Comparison of ENCODE assay signal across 8 cellular contexts in the genomic region with DNA sequence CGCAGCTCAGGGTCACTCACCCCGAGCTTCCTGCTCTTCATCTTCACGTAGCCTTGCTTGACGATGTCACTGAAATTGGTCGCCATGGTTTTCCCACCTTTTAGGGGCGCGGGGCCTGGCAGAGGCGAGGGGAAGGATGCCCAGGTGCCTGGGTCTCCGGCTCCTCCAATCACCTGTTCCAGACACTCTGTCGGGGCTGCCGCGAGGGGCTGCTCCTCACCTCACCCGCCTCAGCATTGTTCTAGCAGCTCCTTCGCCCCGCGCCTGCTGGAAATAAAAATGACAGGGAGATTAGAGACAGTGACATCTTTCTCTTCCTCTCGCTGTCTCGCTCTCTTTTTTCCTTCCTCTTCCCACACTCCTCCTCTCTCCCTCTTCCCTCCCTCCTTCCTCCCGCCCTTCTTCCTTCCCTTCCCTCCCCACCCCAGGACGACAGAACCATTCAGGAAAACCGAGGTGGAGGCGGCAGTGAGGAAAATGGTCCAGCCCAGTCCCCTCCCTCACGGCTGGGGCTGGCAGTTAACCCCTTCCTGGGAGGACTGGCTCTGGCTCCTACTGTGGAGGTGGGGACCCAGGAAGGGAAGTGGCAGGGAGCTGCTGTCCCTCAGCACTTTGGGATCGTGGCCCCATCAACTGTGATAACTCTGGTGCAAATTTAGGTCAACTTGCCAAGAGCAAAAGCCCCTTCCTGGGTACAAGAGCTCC. TPM values are rescaled to one million over a fixed set of nuclear protein-coding genes. Genes with fewer than 3 reads are reported as not detected.
DNase-seq lines count a peak whose midpoint lies in the region; ATAC-seq and TF ChIP-seq lines count a peak whose summit lies in the region.

No MANE protein-coding gene starts in this region.

- intact Hi-C loops in right lobe of liver (cut with DNase I), result no loop called here

- no peaks in the 10 kb centered on the region for H3K27me3 ChIP-seq in right lobe of liver

- H3K36me3 ChIP-seq in right lobe of liver (peaks cover 0 to 2% (median under 1%) of the 10 kb centered on the region in 4 donors), urinary bladder (ENCODE audit: insufficient read depth) (no peaks in the 10 kb centered on the region)

- ATAC-seq in right lobe of liver (peak; percentile 14 to 27 (median 16)), GM19452 (IDR thresholded peaks at IDR 0.05; ENCODE audit: unreplicated experiment) (no peak), GM19351 (IDR thresholded peaks at IDR 0.05; ENCODE audit: unreplicated experiment) (no peak)

- no peak for TF ChIP-seq POLR2A in right lobe of liver (IDR thresholded peaks at IDR 0.05)

- TF ChIP-seq CTCF in right lobe of liver (IDR thresholded peaks at IDR 0.05), result no peak

- H3K4me3 ChIP-seq in right lobe of liver (peak overlapping the region; percentile 36 to 45 (median 41)), urinary bladder (ENCODE audit: low read depth, low read length) (peak overlapping the region; percentile 38)

- H3K4me1 ChIP-seq in right lobe of liver (peaks cover 0 to 48% (median 13%) of the 10 kb centered on the region in 4 donors), urinary bladder (ENCODE audit: insufficient read depth) (no peaks in the 10 kb centered on the region)

- DNase-seq in AG08395 (ENCODE audit: low spot score), result peak; percentile 77
- peak; percentile 75 for DNase-seq in HuH-7 (ENCODE audit: low spot score)
- peak; percentile 48 for DNase-seq in dedifferentiated amniotic fluid mesenchymal stem cell (ENCODE audit: extremely low spot score)
- no peak for DNase-seq in right lobe of liver
- no peak for DNase-seq in LoVo (ENCODE audit: low spot score)

- 38% methylated on average over 20 of the region's 24 CpGs for WGBS in right lobe of liver (ENCODE audit: insufficient coverage, low coverage, low lambda C conversion rate, missing lambda C conversion rate)
- 15% methylated on average over 24 of the region's 24 CpGs for WGBS in urinary bladder

- no peaks in the 10 kb centered on the region for H3K9me3 ChIP-seq in right lobe of liver

- peak overlapping the region; percentile 24 to 74 (median 57) for H3K27ac ChIP-seq in right lobe of liver
- H3K27ac ChIP-seq in urinary bladder (ENCODE audit: low read depth), result no peak overlapping the region

RNA-seq across cellular contexts. Expression of gene DOK4, which starts 6.7 kb away (rescaled TPM):
- total RNA-seq in right lobe of liver (10 to 100 TPM; 20.0 to 62.1 (median 36.7) TPM), urinary bladder (11.8 TPM)
- polyA plus RNA-seq in urinary bladder, result 21.3 TPM

RNA-seq across cellular contexts. Expression of gene POLR2C, which starts 17.1 kb away (rescaled TPM):
- total RNA-seq in right lobe of liver (10 to 100 TPM; 27.7 to 70.2 (median 35.4) TPM), urinary bladder (54.9 TPM)
- polyA plus RNA-seq in urinary bladder, result 75.1 TPM

RNA-seq across cellular contexts. Expression of gene COQ9, which starts 32.3 kb away (rescaled TPM):
- total RNA-seq in right lobe of liver (10 to 100 TPM; 43.2 to 81.4 (median 55.3) TPM), urinary bladder (37.0 TPM)
- polyA plus RNA-seq in urinary bladder, result 97.6 TPM

RNA-seq across cellular contexts. Expression of gene CIAPIN1, which starts 32.4 kb away (rescaled TPM):
- total RNA-seq in right lobe of liver, result 10 to 100 TPM; 23.3 to 27.4 (median 23.9) TPM
- total RNA-seq in urinary bladder, result 38.6 TPM
- polyA plus RNA-seq in urinary bladder, result 24.6 TPM

RNA-seq across cellular contexts. Expression of gene CCDC102A, which starts 56.8 kb away (rescaled TPM):
- 1 to 10 TPM in 5 of 6 experiments, under 1 TPM in 1; 0.97 to 1.9 (median 1.2) TPM for total RNA-seq in right lobe of liver
- 12.7 TPM for total RNA-seq in urinary bladder
- polyA plus RNA-seq in urinary bladder, result 25.6 TPM

Comparison
In these comparisons a context has a peak if more than half of its experiments do, and no peak if none do; other contexts are left out.
1. DNase-seq: peak in AG08395 (single experiment), HuH-7 (single experiment) and dedifferentiated amniotic fluid mesenchymal stem cell (single experiment); none in right lobe of liver (0 of 3) and LoVo (single experiment).
2. ATAC-seq: peak in right lobe of liver (4 of 4); none in GM19452 (single experiment) and GM19351 (single experiment).